ENCODE assay signal across 11 cellular contexts in genomic region chr6:167350322-167350721, GRCh38. TPM values are rescaled to one million over a fixed set of nuclear protein-coding genes. Genes with fewer than 3 reads are reported as not detected.
DNase-seq lines count a peak whose midpoint lies in the region; ATAC-seq and TF ChIP-seq lines count a peak whose summit lies in the region.
"Had no signal": no experiment of that assay in that cellular context is flagged by ENCODE, and none has a peak within 500 bp of the region (broad histone marks: within the 10 kb centered on the region; RNA-seq: fewer than 3 reads in every experiment).

No MANE protein-coding gene starts in this region.

- H3K36me3 ChIP-seq in CD4-positive, CD25-positive, alpha-beta regulatory T cell (ENCODE audit: control insufficient read depth, insufficient read depth, low read length) = no peaks in the 10 kb centered on the region
- H3K36me3 ChIP-seq in effector memory CD4-positive, alpha-beta T cell (ENCODE audit: control insufficient read depth, insufficient read depth, low read length) = no peaks in the 10 kb centered on the region
- H3K36me3 ChIP-seq in neural cell (ENCODE audit: insufficient read depth, low read length) (no peaks in the 10 kb centered on the region), ascending aorta (no peaks in the 10 kb centered on the region)
- H3K36me3 ChIP-seq: uterus had no signal

- no peak for TF ChIP-seq EP300 in neural cell (conservative IDR thresholded peaks at IDR 0.05; ENCODE audit: poor library complexity, severe bottlenecking)

- H3K27me3 ChIP-seq in CD4-positive, CD25-positive, alpha-beta regulatory T cell (ENCODE audit: control insufficient read depth, insufficient read depth, low read length) = peaks cover 4% of the 10 kb centered on the region
- no peaks in the 10 kb centered on the region for H3K27me3 ChIP-seq in effector memory CD4-positive, alpha-beta T cell (replicated peaks; ENCODE audit: control insufficient read depth, insufficient read depth, low read length, poor library complexity, severe bottlenecking)
- H3K27me3 ChIP-seq in neural cell (ENCODE audit: insufficient read depth, low read depth, low read length) (no peaks in the 10 kb centered on the region), ascending aorta (peaks cover 8% of the 10 kb centered on the region)
- H3K27me3 ChIP-seq: uterus had no signal

- H3K9me2 ChIP-seq in neural cell (ENCODE audit: insufficient read depth, low read length) = no peaks in the 10 kb centered on the region

- H3K27me3 Mint-ChIP-seq in CD4-positive, CD25-positive, alpha-beta regulatory T cell = peaks cover 69% of the 10 kb centered on the region

- peaks cover 0 to 22% (median 10%) of the 10 kb centered on the region in 4 donors for H3K4me1 Mint-ChIP-seq in CD4-positive, CD25-positive, alpha-beta regulatory T cell

- H3K27ac ChIP-seq in CD4-positive, CD25-positive, alpha-beta regulatory T cell (ENCODE audit: insufficient read depth, low read length, poor library complexity, severe bottlenecking) = no peak overlapping the region
- peak overlapping the region; percentile 48 for H3K27ac ChIP-seq in effector memory CD4-positive, alpha-beta T cell (ENCODE audit: insufficient read depth, low read length, poor library complexity, severe bottlenecking)
- H3K27ac ChIP-seq in neural cell (ENCODE audit: low read length) (no peak overlapping the region), ascending aorta (no peak overlapping the region)
- H3K27ac ChIP-seq: GM23248 had no signal

- peak in 1 of 3 donors; percentile 2 for DNase-seq in CD4-positive, CD25-positive, alpha-beta regulatory T cell
- peak; percentile 29 for DNase-seq in NCI-H2171 (lab: John Stamatoyannopoulos, UW)
- peak in 1 of 3 donors; percentile 4 for DNase-seq in effector memory CD4-positive, alpha-beta T cell
- no peak for DNase-seq in hepatic stellate cell (ENCODE audit: low spot score)
- no peak for DNase-seq in ascending aorta (ENCODE audit: low spot score in 2 of 2)

- no peak for ATAC-seq in CD4-positive, CD25-positive, alpha-beta regulatory T cell (ENCODE audit: low read depth in 2 of 2)
- no peak for ATAC-seq in GM18861 (IDR thresholded peaks at IDR 0.05; ENCODE audit: unreplicated experiment)
- no peak for ATAC-seq in HG02870 (IDR thresholded peaks at IDR 0.05; ENCODE audit: unreplicated experiment)

- no peak overlapping the region for H2AFZ ChIP-seq in neural cell (ENCODE audit: low read depth, low read length)

- no peaks in the 10 kb centered on the region for H3F3A ChIP-seq in neural cell (ENCODE audit: insufficient read depth, low read length, poor library complexity, severe bottlenecking)

- H3K9ac ChIP-seq in neural cell (ENCODE audit: low read length) = peak overlapping the region; percentile 46
- H3K9ac ChIP-seq: GM23248 had no signal

- H3K9me3 Mint-ChIP-seq in CD4-positive, CD25-positive, alpha-beta regulatory T cell = peaks cover 0 to 2% (median 0%) of the 10 kb centered on the region in 7 donors

- no peaks in the 10 kb centered on the region for H3K79me2 ChIP-seq in neural cell (replicated peaks; ENCODE audit: insufficient read depth, low read length)

- TF ChIP-seq RAD21 in neural cell (conservative IDR thresholded peaks at IDR 0.05) = no peak

- H3K4me3 Mint-ChIP-seq in CD4-positive, CD25-positive, alpha-beta regulatory T cell = peak overlapping the region; percentile 73 to 88 (median 86)

- no peaks in the 10 kb centered on the region for H3K36me3 Mint-ChIP-seq in CD4-positive, CD25-positive, alpha-beta regulatory T cell

- intact Hi-C loops in ascending aorta (cut with DNase I) = no loop called here

- no peaks in the 10 kb centered on the region for H4K20me1 ChIP-seq in neural cell (ENCODE audit: insufficient read depth)

- H3K4me2 ChIP-seq in neural cell (ENCODE audit: low read length) = no peak overlapping the region

- H3K4me3 ChIP-seq in CD4-positive, CD25-positive, alpha-beta regulatory T cell (ENCODE audit: low read depth, low read length) = peak overlapping the region; percentile 55
- H3K4me3 ChIP-seq in effector memory CD4-positive, alpha-beta T cell (ENCODE audit: insufficient read depth, low read depth, low read length, poor library complexity, severe bottlenecking) = peak overlapping the region; percentile 58
- H3K4me3 ChIP-seq in neural cell (ENCODE audit: low read length) (peak overlapping the region; percentile 61), ascending aorta (peak overlapping the region in 1 of 2 donors; percentile 70)

- peaks cover 21% of the 10 kb centered on the region for H3K4me1 ChIP-seq in CD4-positive, CD25-positive, alpha-beta regulatory T cell (ENCODE audit: control insufficient read depth, insufficient read depth, low read length, poor library complexity, severe bottlenecking)
- no peaks in the 10 kb centered on the region for H3K4me1 ChIP-seq in effector memory CD4-positive, alpha-beta T cell (ENCODE audit: control insufficient read depth, insufficient read depth, low read length, poor library complexity, severe bottlenecking)
- H3K4me1 ChIP-seq in ascending aorta = peaks cover 2 to 4% of the 10 kb centered on the region in 2 donors

- no peak for TF ChIP-seq CTCF in neural cell (IDR thresholded peaks at IDR 0.05; ENCODE audit: poor library complexity, severe bottlenecking)
- TF ChIP-seq CTCF in ascending aorta (IDR thresholded peaks at IDR 0.05) = no peak

- H3K9me3 ChIP-seq in CD4-positive, CD25-positive, alpha-beta regulatory T cell (ENCODE audit: control insufficient read depth in 2 of 2, low read length in 2 of 2) = no peaks in the 10 kb centered on the region
- H3K9me3 ChIP-seq in effector memory CD4-positive, alpha-beta T cell (ENCODE audit: control insufficient read depth, low read length) = no peaks in the 10 kb centered on the region
- peaks cover 5% of the 10 kb centered on the region for H3K9me3 ChIP-seq in neural cell (ENCODE audit: low read length)
- peaks cover 0 to 4% of the 10 kb centered on the region in 2 donors for H3K9me3 ChIP-seq in ascending aorta
- H3K9me3 ChIP-seq: uterus had no signal

- peak overlapping the region in 2 of 3 donors; percentile 27 to 81 for H3K27ac Mint-ChIP-seq in CD4-positive, CD25-positive, alpha-beta regulatory T cell

TF ChIP-seq in neural cell, 6 proteins besides CTCF, POLR2A, EP300 and RAD21:
- TF ChIP-seq EZH2 (IDR thresholded peaks at IDR 0.05; ENCODE audit: borderline replicate concordance, insufficient read depth, low read length, poor library complexity, severe bottlenecking) (no peak), MXI1 (conservative IDR thresholded peaks at IDR 0.05; ENCODE audit: poor library complexity, severe bottlenecking) (no peak), SMC3 (conservative IDR thresholded peaks at IDR 0.05; ENCODE audit: poor library complexity) (no peak), REST (IDR thresholded peaks at IDR 0.05; ENCODE audit: borderline replicate concordance) (no peak), TAF1 (IDR thresholded peaks at IDR 0.05; ENCODE audit: low read depth) (no peak), POLR2AphosphoS5 (IDR thresholded peaks at IDR 0.05) (no peak)

RNA-seq across cellular contexts. Expression of gene TTLL2, which starts 25.4 kb away (rescaled TPM):
- not detected for total RNA-seq in CD4-positive, CD25-positive, alpha-beta regulatory T cell
- polyA plus RNA-seq in CD4-positive, CD25-positive, alpha-beta regulatory T cell = not detected
- polyA plus RNA-seq in neural cell = not detected in 2 replicates
- not detected in 2 replicates for polyA minus RNA-seq in neural cell
- total RNA-seq in ascending aorta = not detected
- total RNA-seq: GM23248, pulmonary artery endothelial cell, uterus had no signal
- polyA plus RNA-seq: GM23248 had no signal

RNA-seq across cellular contexts. Expression of gene UNC93A, which starts 59.2 kb away (rescaled TPM):
- not detected for total RNA-seq in CD4-positive, CD25-positive, alpha-beta regulatory T cell
- polyA plus RNA-seq in CD4-positive, CD25-positive, alpha-beta regulatory T cell = not detected
- polyA plus RNA-seq in neural cell = not detected in 2 replicates
- not detected in 2 replicates for polyA minus RNA-seq in neural cell
- total RNA-seq in ascending aorta = not detected
- total RNA-seq: GM23248, pulmonary artery endothelial cell had no signal
- polyA plus RNA-seq: GM23248 had no signal
